8 cellular contexts compared by ENCODE assay signal in genomic region chr6:42532038-42532669, GRCh38. TPM values are rescaled to one million over a fixed set of nuclear protein-coding genes. Genes with fewer than 3 reads are reported as not detected.
DNase-seq lines count a peak whose midpoint lies in the region; ATAC-seq and TF ChIP-seq lines count a peak whose summit lies in the region.

No MANE protein-coding gene starts in this region.

- no peaks in the 10 kb centered on the region for H3K36me3 Mint-ChIP-seq in type B pancreatic cell

- H3K9me3 Mint-ChIP-seq in type B pancreatic cell, result no peaks in the 10 kb centered on the region

- H3K27me3 Mint-ChIP-seq in type B pancreatic cell, result no peaks in the 10 kb centered on the region

- DNase-seq in DMS153 treated with DMSO at 0.1 percent for 48 hours (lab: John Stamatoyannopoulos, UW; ENCODE audit: unreplicated experiment) (peak; percentile 39), HT-29 (ENCODE audit: low spot score) (peak; percentile 70), NOMO-1 treated with dmso at 0.1 percent for 144 hours (lab: John Stamatoyannopoulos, UW; ENCODE audit: unreplicated experiment) (peak; percentile 59), T47D (ENCODE audit: low read depth in 1 of 2, low spot score in 1 of 2) (peak; percentile 33 to 84), kidney tubule cell (ENCODE audit: low spot score) (peak; percentile 75), type B pancreatic cell (ENCODE audit: extremely low spot score, unreplicated experiment) (no peak)

- ATAC-seq in HG02885 (IDR thresholded peaks at IDR 0.05; ENCODE audit: poor library complexity, unreplicated experiment) (no peak), HG03095 (IDR thresholded peaks at IDR 0.05; ENCODE audit: unreplicated experiment) (no peak)

- peak; percentile 94 for TF ChIP-seq CTCF in type B pancreatic cell (conservative IDR thresholded peaks at IDR 0.05)

- in situ Hi-C loops in T47D (cut with HindIII; ENCODE audit: low pct_unique_long_range_greater_than_20kb, low sequenced_read_pairs), result no loop called here

- no peaks in the 10 kb centered on the region for H3K4me1 Mint-ChIP-seq in type B pancreatic cell (ENCODE audit: unreplicated experiment)

- no peak overlapping the region for H3K27ac Mint-ChIP-seq in type B pancreatic cell

- no peak overlapping the region for H3K4me3 Mint-ChIP-seq in type B pancreatic cell

RNA-seq across cellular contexts. Expression of gene UBR2, which starts 31.7 kb away (rescaled TPM):
- total RNA-seq in HT-29 (2014; rRNA removed; shearing (Covaris generic)), result 6.8 and 7.5 TPM in 2 replicates
- 26.6 and 28.1 TPM in 2 replicates for total RNA-seq in type B pancreatic cell (ENCODE audit: low replicate concordance)
